In the genomic region with DNA sequence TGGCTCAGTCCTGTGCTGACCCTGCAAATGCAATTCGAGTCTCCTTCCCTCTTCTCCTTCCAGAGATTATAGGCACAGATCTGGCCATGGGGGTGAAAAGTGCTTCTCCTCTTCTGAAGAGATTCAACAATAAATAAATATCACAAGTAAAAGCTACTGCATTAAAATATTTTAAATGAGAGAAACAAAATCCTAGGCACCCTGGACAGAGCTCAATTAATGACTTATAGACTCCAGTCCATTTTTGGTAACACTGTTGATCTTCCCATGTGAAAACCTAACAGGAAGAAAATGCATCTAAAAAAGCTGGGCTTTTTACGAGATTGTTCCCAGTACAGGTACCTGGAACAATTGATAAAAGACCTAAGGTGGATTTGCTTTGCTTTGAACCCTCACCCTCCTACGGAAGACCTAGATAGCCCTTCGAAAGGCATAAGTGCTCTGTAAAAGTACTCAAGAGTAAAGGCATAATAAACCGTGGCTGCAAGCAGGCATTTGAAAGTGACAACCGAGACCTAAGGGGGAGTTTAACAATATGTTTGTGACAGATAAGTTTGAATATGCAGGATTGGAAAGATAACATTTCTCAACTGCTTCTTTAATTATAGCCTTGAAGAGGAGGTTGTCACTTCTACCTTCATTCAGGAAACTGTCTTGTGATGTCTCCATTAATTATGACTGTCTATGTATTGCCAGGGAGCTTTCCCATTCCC, we compare ENCODE assay signal across 1 cellular context.
TF ChIP-seq lines count a peak whose summit lies in the region.

No MANE protein-coding gene starts in this region.

TF ChIP-seq in HEK293, 187 proteins besides CTCF, POLR2A, EP300 and RAD21 (continued from another document):
- TF ChIP-seq, protein P1, sequence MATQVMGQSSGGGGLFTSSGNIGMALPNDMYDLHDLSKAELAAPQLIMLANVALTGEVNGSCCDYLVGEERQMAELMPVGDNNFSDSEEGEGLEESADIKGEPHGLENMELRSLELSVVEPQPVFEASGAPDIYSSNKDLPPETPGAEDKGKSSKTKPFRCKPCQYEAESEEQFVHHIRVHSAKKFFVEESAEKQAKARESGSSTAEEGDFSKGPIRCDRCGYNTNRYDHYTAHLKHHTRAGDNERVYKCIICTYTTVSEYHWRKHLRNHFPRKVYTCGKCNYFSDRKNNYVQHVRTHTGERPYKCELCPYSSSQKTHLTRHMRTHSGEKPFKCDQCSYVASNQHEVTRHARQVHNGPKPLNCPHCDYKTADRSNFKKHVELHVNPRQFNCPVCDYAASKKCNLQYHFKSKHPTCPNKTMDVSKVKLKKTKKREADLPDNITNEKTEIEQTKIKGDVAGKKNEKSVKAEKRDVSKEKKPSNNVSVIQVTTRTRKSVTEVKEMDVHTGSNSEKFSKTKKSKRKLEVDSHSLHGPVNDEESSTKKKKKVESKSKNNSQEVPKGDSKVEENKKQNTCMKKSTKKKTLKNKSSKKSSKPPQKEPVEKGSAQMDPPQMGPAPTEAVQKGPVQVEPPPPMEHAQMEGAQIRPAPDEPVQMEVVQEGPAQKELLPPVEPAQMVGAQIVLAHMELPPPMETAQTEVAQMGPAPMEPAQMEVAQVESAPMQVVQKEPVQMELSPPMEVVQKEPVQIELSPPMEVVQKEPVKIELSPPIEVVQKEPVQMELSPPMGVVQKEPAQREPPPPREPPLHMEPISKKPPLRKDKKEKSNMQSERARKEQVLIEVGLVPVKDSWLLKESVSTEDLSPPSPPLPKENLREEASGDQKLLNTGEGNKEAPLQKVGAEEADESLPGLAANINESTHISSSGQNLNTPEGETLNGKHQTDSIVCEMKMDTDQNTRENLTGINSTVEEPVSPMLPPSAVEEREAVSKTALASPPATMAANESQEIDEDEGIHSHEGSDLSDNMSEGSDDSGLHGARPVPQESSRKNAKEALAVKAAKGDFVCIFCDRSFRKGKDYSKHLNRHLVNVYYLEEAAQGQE (tag by site-specific recombination; IDR thresholded peaks at IDR 0.05) = peak; percentile 73
- peak; percentile 61 for TF ChIP-seq SP7 (tag by site-specific recombination; IDR thresholded peaks at IDR 0.05)
TF ChIP-seq in HEK293: peak in this region for 2.
